ENCODE assay signal across 8 cellular contexts in genomic region chr15:31328425-31328998, GRCh38. TPM values are rescaled to one million over a fixed set of nuclear protein-coding genes. Genes with fewer than 3 reads are reported as not detected.
DNase-seq lines count a peak whose midpoint lies in the region; ATAC-seq and TF ChIP-seq lines count a peak whose summit lies in the region.

No MANE protein-coding gene starts in this region.

- no peaks in the 10 kb centered on the region for H3K9me3 ChIP-seq in mucosa of stomach (ENCODE audit: control insufficient read depth, low read length)

- H3K4me1 ChIP-seq in mucosa of stomach (ENCODE audit: control insufficient read depth, insufficient read depth, low read length), result peaks cover 54% of the 10 kb centered on the region

- no peak for TF ChIP-seq RAD21 in Ishikawa (IDR thresholded peaks at IDR 0.05; ENCODE audit: low read depth)

- CTCF ChIA-PET in activated CD4-positive, alpha-beta T cell treated with anti-CD3 and anti-CD28 coated beads, Interleukin-2, amount 10 ng/mL, durations not matched to agents 7 days and 5 days (lab: Charles Lee), result interaction anchor here (1.0 to 1.2 kb wide), 4 partner anchors 9 to 117 kb away, joined by 3 to 4 read pairs (median 3); no protein-coding TSS in a partner anchor

- no peaks in the 10 kb centered on the region for H3K27me3 ChIP-seq in mucosa of stomach (ENCODE audit: control insufficient read depth, insufficient read depth, low read length)

- DNase-seq in CD14-positive monocyte (ENCODE audit: low spot score) (no peak), NCI-H187 (lab: John Stamatoyannopoulos, UW) (no peak)
- peak; percentile 72 for DNase-seq in activated CD4-positive, alpha-beta T cell treated with anti-CD3 and anti-CD28 coated beads, Interleukin-2, amount 10 ng/mL, durations not matched to agents 7 days and 5 days
- DNase-seq in stimulated activated naive CD8-positive, alpha-beta T cell treated with anti-CD3 and anti-CD28 coated beads, Interleukin-15, amount 100 ng/mL, for 72 hours, result peak; percentile 81 to 83

- H3K4me3 ChIP-seq in mucosa of stomach (ENCODE audit: low read length), result peak overlapping the region; percentile 77

- no peaks in the 10 kb centered on the region for H3K9me3 Mint-ChIP-seq in CD14-positive monocyte
- H3K9me3 Mint-ChIP-seq in activated CD4-positive, alpha-beta T cell treated with anti-CD3 and anti-CD28 coated beads, Interleukin-2, amount 10 ng/mL, durations not matched to agents 7 days and 5 days, result no peaks in the 10 kb centered on the region
- no peaks in the 10 kb centered on the region for H3K9me3 Mint-ChIP-seq in dendritic cell treated with granulocyte-macrophage colony-stimulating factor and Interleukin-4, amounts not matched to agents 40 ng/mL and 50 ng/mL, for 4 days
- no peaks in the 10 kb centered on the region for H3K9me3 Mint-ChIP-seq in stimulated activated naive CD8-positive, alpha-beta T cell treated with anti-CD3 and anti-CD28 coated beads, Interleukin-15, amount 100 ng/mL, for 72 hours

- peaks cover 0 to 1% (median 0%) of the 10 kb centered on the region in 3 donors for H3K27me3 Mint-ChIP-seq in CD14-positive monocyte (ENCODE audit: low read depth in 3 of 3)
- H3K27me3 Mint-ChIP-seq in activated CD4-positive, alpha-beta T cell treated with anti-CD3 and anti-CD28 coated beads, Interleukin-2, amount 10 ng/mL, durations not matched to agents 7 days and 5 days, result no peaks in the 10 kb centered on the region
- H3K27me3 Mint-ChIP-seq in dendritic cell treated with granulocyte-macrophage colony-stimulating factor and Interleukin-4, amounts not matched to agents 40 ng/mL and 50 ng/mL, for 4 days, result no peaks in the 10 kb centered on the region
- H3K27me3 Mint-ChIP-seq in stimulated activated naive CD8-positive, alpha-beta T cell treated with anti-CD3 and anti-CD28 coated beads, Interleukin-15, amount 100 ng/mL, for 72 hours, result no peaks in the 10 kb centered on the region

- peak overlapping the region; percentile 89 to 95 (median 93) for H3K27ac Mint-ChIP-seq in CD14-positive monocyte
- peak overlapping the region; percentile 93 for H3K27ac Mint-ChIP-seq in activated CD4-positive, alpha-beta T cell treated with anti-CD3 and anti-CD28 coated beads, Interleukin-2, amount 10 ng/mL, durations not matched to agents 7 days and 5 days
- peak overlapping the region; percentile 81 for H3K27ac Mint-ChIP-seq in dendritic cell treated with granulocyte-macrophage colony-stimulating factor and Interleukin-4, amounts not matched to agents 40 ng/mL and 50 ng/mL, for 4 days
- peak overlapping the region; percentile 94 to 95 for H3K27ac Mint-ChIP-seq in stimulated activated naive CD8-positive, alpha-beta T cell treated with anti-CD3 and anti-CD28 coated beads, Interleukin-15, amount 100 ng/mL, for 72 hours

- H3K36me3 ChIP-seq in mucosa of stomach (ENCODE audit: control insufficient read depth, insufficient read depth, low read length), result no peaks in the 10 kb centered on the region

- intact Hi-C loops in CD14-positive monocyte (cut with micrococcal nuclease), result loop anchor here (1.0 to 5.0 kb wide), 6 partner anchors 34 to 336 kb away; partner anchors contain the start of gene MTMR10 (in 1 of the 2)
- intact Hi-C loops in dendritic cell treated with granulocyte-macrophage colony-stimulating factor and Interleukin-4, amounts not matched to agents 40 ng/mL and 50 ng/mL, for 4 days (cut with micrococcal nuclease), result loop anchor here (1.0 kb wide), 1 partner anchor 64 kb away; no protein-coding TSS in a partner anchor

- POLR2A ChIA-PET in activated CD4-positive, alpha-beta T cell treated with anti-CD3 and anti-CD28 coated beads, Interleukin-2, amount 10 ng/mL, durations not matched to agents 7 days and 5 days (lab: Charles Lee), result no interaction called here

- ATAC-seq in stimulated activated naive CD8-positive, alpha-beta T cell treated with anti-CD3 and anti-CD28 coated beads, Interleukin-15, amount 100 ng/mL, for 72 hours, result peak; percentile 19
- no peak for ATAC-seq in GM21367 (IDR thresholded peaks at IDR 0.05; ENCODE audit: unreplicated experiment)

- peaks cover 67% of the 10 kb centered on the region for H3K4me1 Mint-ChIP-seq in CD14-positive monocyte
- H3K4me1 Mint-ChIP-seq in activated CD4-positive, alpha-beta T cell treated with anti-CD3 and anti-CD28 coated beads, Interleukin-2, amount 10 ng/mL, durations not matched to agents 7 days and 5 days, result peaks cover 56% of the 10 kb centered on the region
- peaks cover 70% of the 10 kb centered on the region for H3K4me1 Mint-ChIP-seq in dendritic cell treated with granulocyte-macrophage colony-stimulating factor and Interleukin-4, amounts not matched to agents 40 ng/mL and 50 ng/mL, for 4 days (ENCODE audit: low read depth)
- H3K4me1 Mint-ChIP-seq in stimulated activated naive CD8-positive, alpha-beta T cell treated with anti-CD3 and anti-CD28 coated beads, Interleukin-15, amount 100 ng/mL, for 72 hours, result peaks cover 68% of the 10 kb centered on the region

- no peak for TF ChIP-seq CTCF in CD14-positive monocyte (IDR thresholded peaks at IDR 0.05)

- H3K36me3 Mint-ChIP-seq in CD14-positive monocyte, result peaks cover 15 to 23% of the 10 kb centered on the region in 2 donors
- H3K36me3 Mint-ChIP-seq in activated CD4-positive, alpha-beta T cell treated with anti-CD3 and anti-CD28 coated beads, Interleukin-2, amount 10 ng/mL, durations not matched to agents 7 days and 5 days (ENCODE audit: low read depth), result peaks cover 46% of the 10 kb centered on the region
- H3K36me3 Mint-ChIP-seq in dendritic cell treated with granulocyte-macrophage colony-stimulating factor and Interleukin-4, amounts not matched to agents 40 ng/mL and 50 ng/mL, for 4 days (ENCODE audit: low read depth), result peaks cover 62% of the 10 kb centered on the region

- peak overlapping the region; percentile 87 for H3K9ac ChIP-seq in mucosa of stomach (ENCODE audit: low read length)

- TF ChIP-seq EP300 in Ishikawa (IDR thresholded peaks at IDR 0.05; ENCODE audit: borderline replicate concordance), result no peak

- peak overlapping the region; percentile 90 to 94 for H3K4me3 Mint-ChIP-seq in CD14-positive monocyte
- H3K4me3 Mint-ChIP-seq in activated CD4-positive, alpha-beta T cell treated with anti-CD3 and anti-CD28 coated beads, Interleukin-2, amount 10 ng/mL, durations not matched to agents 7 days and 5 days, result peak overlapping the region; percentile 92
- H3K4me3 Mint-ChIP-seq in dendritic cell treated with granulocyte-macrophage colony-stimulating factor and Interleukin-4, amounts not matched to agents 40 ng/mL and 50 ng/mL, for 4 days, result peak overlapping the region; percentile 82
- H3K4me3 Mint-ChIP-seq in stimulated activated naive CD8-positive, alpha-beta T cell treated with anti-CD3 and anti-CD28 coated beads, Interleukin-15, amount 100 ng/mL, for 72 hours, result peak overlapping the region; percentile 92 to 98

TF ChIP-seq in Ishikawa, 13 proteins besides CTCF, POLR2A, EP300 and RAD21:
- no peak for TF ChIP-seq REST (IDR thresholded peaks at IDR 0.05; ENCODE audit: low read depth)
- TF ChIP-seq EGR1 (IDR thresholded peaks at IDR 0.05), result peak; percentile 67
- 0 out of 2 replicates have a peak, but pooled peaks have one; percentile 6 for TF ChIP-seq MAX (IDR thresholded peaks at IDR 0.05)

RNA-seq across cellular contexts. Expression of gene KLF13, which starts 1.9 kb away (rescaled TPM):
- polyA plus RNA-seq in CD14-positive monocyte, result 10 to 100 TPM; 22.5 to 28.0 TPM
- 100 to 1,000 TPM; 235 to 264 TPM for total RNA-seq in activated CD4-positive, alpha-beta T cell treated with anti-CD3 and anti-CD28 coated beads, Interleukin-2, amount 10 ng/mL, durations not matched to agents 7 days and 5 days

Comparison
In these comparisons a context has a peak if more than half of its experiments do, and no peak if none do; other contexts are left out.
1. DNase-seq: peak in activated CD4-positive, alpha-beta T cell treated with anti-CD3 and anti-CD28 coated beads, Interleukin-2, amount 10 ng/mL, durations not matched to agents 7 days and 5 days (single experiment) and stimulated activated naive CD8-positive, alpha-beta T cell treated with anti-CD3 and anti-CD28 coated beads, Interleukin-15, amount 100 ng/mL, for 72 hours (2 of 2); none in CD14-positive monocyte (single experiment) and NCI-H187 (0 of 2).
2. Peak in every context shown above with its lines, with median percentiles within 50 percentile points of each other: H3K27ac Mint-ChIP-seq and H3K4me3 Mint-ChIP-seq.